In genomic region chr2:239714116-239714515, GRCh38 we compare ENCODE assay signal across 21 cellular contexts.
"Had no signal": no experiment of that assay in that cellular context is flagged by ENCODE, and none has a peak within 500 bp of the region (broad histone marks: within the 10 kb centered on the region; RNA-seq: fewer than 3 reads in every experiment).

No MANE protein-coding gene starts in this region.

- DNase-seq: central memory CD4-positive, alpha-beta T cell; cortex of kidney; effector memory CD8-positive, alpha-beta T cell; glutamatergic neuron; mammary epithelial cell; mucosa of descending colon; right cardiac atrium; stimulated activated CD4-positive, alpha-beta T cell treated with anti-CD3 and anti-CD28 coated beads, Interleukin-15, amount 100 ng/mL, for 24 hours; stimulated activated CD4-positive, alpha-beta T cell treated with anti-CD3 and anti-CD28 coated beads, Interleukin-1b, Interleukin-23, amount 100 ng/mL, for 48 hours; stimulated activated CD4-positive, alpha-beta T cell treated with anti-CD3 and anti-CD28 coated beads, Interleukin-4, amount 100 ng/mL, for 24 hours; testis had no signal

- H3K9me3 ChIP-seq: neutrophil, ovary, testis had no signal

- H3K4me1 ChIP-seq: testis had no signal

- ATAC-seq: effector memory CD8-positive, alpha-beta T cell; gastroesophageal sphincter; mucosa of descending colon; naive thymus-derived CD8-positive, alpha-beta T cell; right cardiac atrium; stimulated activated memory B cell treated with anti-CD40 and anti-IgM and Interleukin-4, amounts not matched to agents 10 μg/mL and 1 μg/mL and 100 μg/mL, for 72 hours had no signal

- H3K27ac ChIP-seq: dorsolateral prefrontal cortex, epithelial cell of prostate, esophagus muscularis mucosa, gastroesophageal sphincter, hepatocyte, neutrophil, ovary, testis, tibial nerve had no signal

- H3K4me3 ChIP-seq: dorsolateral prefrontal cortex, esophagus muscularis mucosa, gastroesophageal sphincter, hepatocyte, mucosa of descending colon, ovary, testis, tibial nerve had no signal

- H3K36me3 ChIP-seq: esophagus muscularis mucosa, gastroesophageal sphincter, neutrophil, ovary, tibial nerve had no signal

- H3K27me3 ChIP-seq: esophagus muscularis mucosa, gastroesophageal sphincter, hepatocyte, ovary, testis, tibial nerve had no signal
